In genomic region chr7:72976434-72976833, GRCh38 we compare ENCODE assay signal across 8 cellular contexts. TPM values are rescaled to one million over a fixed set of nuclear protein-coding genes. Genes with fewer than 3 reads are reported as not detected.
"Had no signal": no experiment of that assay in that cellular context is flagged by ENCODE, and none has a peak within 500 bp of the region (broad histone marks: within the 10 kb centered on the region; RNA-seq: fewer than 3 reads in every experiment).

No MANE protein-coding gene starts in this region.

RNA-seq across cellular contexts. Expression of gene TRIM74, which starts 7.2 kb away (rescaled TPM):
- total RNA-seq: HT1080, K562, M059J, PC-3, RPMI7951, SJSA1 had no signal
- polyA plus RNA-seq: K562 had no signal

RNA-seq across cellular contexts. Expression of gene SPDYE8, which starts 53.1 kb away (rescaled TPM):
- total RNA-seq: HT1080, K562, M059J, PC-3, Peyer's patch, Right ventricle myocardium superior, RPMI7951 had no signal
